In the genomic region with DNA sequence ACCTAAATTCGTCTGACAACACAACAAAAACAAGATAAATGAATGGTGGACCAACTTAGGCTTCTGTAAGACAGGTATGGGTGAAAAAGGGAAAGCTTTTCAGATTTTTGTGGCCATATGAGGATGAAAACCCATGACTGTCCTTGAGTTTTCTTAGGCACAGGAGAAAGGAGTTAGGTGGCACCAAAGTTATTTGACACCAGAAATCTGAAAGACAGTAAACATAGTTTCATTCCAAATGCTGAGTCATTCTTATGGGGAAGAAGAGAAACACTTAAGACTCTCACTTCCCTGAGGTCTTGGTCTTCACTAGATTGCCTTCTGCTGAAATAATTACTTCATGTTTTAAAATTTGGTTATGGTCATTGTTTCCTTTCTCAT, we compare ENCODE assay signal across 8 cellular contexts. TPM values are rescaled to one million over a fixed set of nuclear protein-coding genes. Genes with fewer than 3 reads are reported as not detected.
A peak's percentile ranks its signal among the peaks of the same experiment; 100 is the strongest.
DNase-seq lines count a peak whose midpoint lies in the region; ATAC-seq and TF ChIP-seq lines count a peak whose summit lies in the region.

No MANE protein-coding gene starts in this region.

- peaks cover 4% of the 10 kb centered on the region for H3K9me3 Mint-ChIP-seq in activated CD4-positive, alpha-beta T cell treated with anti-CD3 and anti-CD28 coated beads, Interleukin-2, amount 10 ng/mL, durations not matched to agents 24 days and 14 days
- H3K9me3 Mint-ChIP-seq in endodermal cell: no peaks in the 10 kb centered on the region

- intact Hi-C loops in activated CD4-positive, alpha-beta T cell treated with anti-CD3 and anti-CD28 coated beads, Interleukin-2, amount 10 ng/mL, durations not matched to agents 24 days and 14 days (cut with micrococcal nuclease): loop anchor here (5.0 to 10.0 kb wide), 2 partner anchors 46 to 141 kb away; no protein-coding TSS in a partner anchor
- intact Hi-C loops in thyroid gland (cut with DNase I): no loop called here

- no peak overlapping the region for H3K4me3 ChIP-seq in endodermal cell (ENCODE audit: low read length)
- no peak overlapping the region for H3K4me3 ChIP-seq in thyroid gland (replicated peaks in 1 of 3)

- peak overlapping the region; percentile 14 for H3K4me3 Mint-ChIP-seq in activated CD4-positive, alpha-beta T cell treated with anti-CD3 and anti-CD28 coated beads, Interleukin-2, amount 10 ng/mL, durations not matched to agents 24 days and 14 days
- no peak overlapping the region for H3K4me3 Mint-ChIP-seq in endodermal cell

- H3K4me1 Mint-ChIP-seq in activated CD4-positive, alpha-beta T cell treated with anti-CD3 and anti-CD28 coated beads, Interleukin-2, amount 10 ng/mL, durations not matched to agents 24 days and 14 days: peaks cover 23% of the 10 kb centered on the region
- peaks cover 21% of the 10 kb centered on the region for H3K4me1 Mint-ChIP-seq in endodermal cell

- DNase-seq in activated CD4-positive, alpha-beta T cell treated with anti-CD3 and anti-CD28 coated beads, Interleukin-2, amount 10 ng/mL, durations not matched to agents 24 days and 14 days: no peak
- no peak for DNase-seq in activated CD4-positive, alpha-beta T cell treated with anti-CD3 and anti-CD28 coated beads, Interleukin-2, amount 50 U/mL, for 48 hours
- peak; percentile 47 for DNase-seq in NCI-H226
- DNase-seq in endodermal cell: no peak
- no peak for DNase-seq in thyroid gland
- DNase-seq in NCI-H1092 (lab: John Stamatoyannopoulos, UW): no peak
- DNase-seq in epidermal melanocyte (ENCODE audit: insufficient read length, low spot score): no peak

- peak; percentile 66 for ATAC-seq in HG02840 (IDR thresholded peaks at IDR 0.05; ENCODE audit: low FRiP score, unreplicated experiment)

- TF ChIP-seq POLR2A in thyroid gland (IDR thresholded peaks at IDR 0.05): no peak

- H3K27ac ChIP-seq in endodermal cell (ENCODE audit: low read depth, low read length) (no peak overlapping the region), thyroid gland (peak overlapping the region in 2 of 3 donors; percentile 4 to 29)

- H3K9ac ChIP-seq in endodermal cell (ENCODE audit: extremely low read depth, low read length, poor library complexity, severe bottlenecking): no peak overlapping the region

- H3K4me1 ChIP-seq in endodermal cell (ENCODE audit: control insufficient read depth, insufficient read depth, low read length): peaks cover 5% of the 10 kb centered on the region
- peaks cover 17 to 23% of the 10 kb centered on the region in 2 donors for H3K4me1 ChIP-seq in thyroid gland

- H3K36me3 Mint-ChIP-seq in activated CD4-positive, alpha-beta T cell treated with anti-CD3 and anti-CD28 coated beads, Interleukin-2, amount 10 ng/mL, durations not matched to agents 24 days and 14 days (ENCODE audit: low read depth): no peaks in the 10 kb centered on the region
- no peaks in the 10 kb centered on the region for H3K36me3 Mint-ChIP-seq in endodermal cell (ENCODE audit: low read depth)

- no peaks in the 10 kb centered on the region for H3K27me3 Mint-ChIP-seq in activated CD4-positive, alpha-beta T cell treated with anti-CD3 and anti-CD28 coated beads, Interleukin-2, amount 10 ng/mL, durations not matched to agents 24 days and 14 days
- H3K27me3 Mint-ChIP-seq in endodermal cell (ENCODE audit: insufficient read depth): no peaks in the 10 kb centered on the region

- H3K27ac Mint-ChIP-seq in activated CD4-positive, alpha-beta T cell treated with anti-CD3 and anti-CD28 coated beads, Interleukin-2, amount 10 ng/mL, durations not matched to agents 24 days and 14 days: peak overlapping the region; percentile 43
- H3K27ac Mint-ChIP-seq in endodermal cell: peak overlapping the region; percentile 81

- H3K36me3 ChIP-seq in endodermal cell (ENCODE audit: control insufficient read depth, insufficient read depth, low read length) (no peaks in the 10 kb centered on the region), thyroid gland (no peaks in the 10 kb centered on the region)

- H3K27me3 ChIP-seq in endodermal cell (ENCODE audit: control insufficient read depth, insufficient read depth, low read length, poor library complexity, severe bottlenecking) (no peaks in the 10 kb centered on the region), thyroid gland (no peaks in the 10 kb centered on the region)

- no peaks in the 10 kb centered on the region for H3K9me3 ChIP-seq in endodermal cell (ENCODE audit: control insufficient read depth, low read length)
- H3K9me3 ChIP-seq in thyroid gland: no peaks in the 10 kb centered on the region

- no peak for TF ChIP-seq CTCF in endodermal cell (conservative IDR thresholded peaks at IDR 0.05)
- no peak for TF ChIP-seq CTCF in thyroid gland (IDR thresholded peaks at IDR 0.05)

- 80% methylated on average over 1 of the region's 1 CpG; no CpG with 5 or more reads in 1 of the 2 experiments for WGBS in endodermal cell (ENCODE audit: insufficient coverage in 1 of 2, insufficient read length in 1 of 2), 2 experiments
- WGBS in thyroid gland, 2 donors: 91 to 98% methylated on average over 1 of the region's 1 CpG

RNA-seq across cellular contexts. Expression of a gene that starts 5.2 kb away (rescaled TPM):
- total RNA-seq in activated CD4-positive, alpha-beta T cell treated with anti-CD3 and anti-CD28 coated beads, Interleukin-2, amount 10 ng/mL, durations not matched to agents 24 days and 14 days: 18.0 and 19.7 TPM in 2 replicates
- total RNA-seq in endodermal cell: 10 to 100 TPM; 51.7 to 64.6 TPM
- polyA plus RNA-seq in endodermal cell (2013, experiment 1 of 2): 22.0 TPM
- 22.7 TPM for polyA plus RNA-seq in endodermal cell (2013, experiment 2 of 2)
- total RNA-seq in thyroid gland: 100 to 1,000 TPM in 2 of 4 donors, 10 to 100 TPM in 2; 78.0 to 127 (median 105) TPM
